Comparison of ENCODE assay signal across 11 cellular contexts in genomic region chr11:6627762-6628241, GRCh38. TPM values are rescaled to one million over a fixed set of nuclear protein-coding genes. Genes with fewer than 3 reads are reported as not detected.
DNase-seq lines count a peak whose midpoint lies in the region; ATAC-seq, FAIRE-seq and TF ChIP-seq lines count a peak whose summit lies in the region.
"Had no signal": no experiment of that assay in that cellular context is flagged by ENCODE, and none has a peak within 500 bp of the region (broad histone marks: within the 10 kb centered on the region; RNA-seq: fewer than 3 reads in every experiment).

No MANE protein-coding gene starts in this region.

- H3K4me1 Mint-ChIP-seq in activated naive CD4-positive, alpha-beta T cell treated with anti-CD3 and anti-CD28 coated beads for 36 hours (ENCODE audit: low read depth): peaks cover 19% of the 10 kb centered on the region

- H3K4me1 ChIP-seq in gastroesophageal sphincter (no peaks in the 10 kb centered on the region), thyroid gland (peaks cover 0 to 7% of the 10 kb centered on the region in 2 donors)
- H3K4me1 ChIP-seq: ascending aorta had no signal

- H3K27me3 Mint-ChIP-seq in activated naive CD4-positive, alpha-beta T cell treated with anti-CD3 and anti-CD28 coated beads for 36 hours (ENCODE audit: low read depth): no peaks in the 10 kb centered on the region

- TF ChIP-seq CTCF in GM12865 (IDR thresholded peaks at IDR 0.05; ENCODE audit: insufficient read depth, low read depth, low read length, missing control alignments) (no peak), gastroesophageal sphincter (IDR thresholded peaks at IDR 0.05) (no peak), thyroid gland (IDR thresholded peaks at IDR 0.05) (no peak)

- DNase-seq in GM12865 (ENCODE audit: low read depth) (peak; percentile 34), NCI-H510A (lab: John Stamatoyannopoulos, UW) (no peak), urothelium cell line (ENCODE audit: low spot score) (no peak), thyroid gland (no peak)
- DNase-seq in activated naive CD4-positive, alpha-beta T cell treated with anti-CD3 and anti-CD28 coated beads for 36 hours: peak; percentile 55
- DNase-seq: NCI-H2029 treated with DMSO at 0.1 percent for 48 hours had no signal

- TF ChIP-seq POLR2A in gastroesophageal sphincter (IDR thresholded peaks at IDR 0.05): no peak
- no peak for TF ChIP-seq POLR2A in thyroid gland (IDR thresholded peaks at IDR 0.05)

- no peak overlapping the region for H3K27ac ChIP-seq in gastroesophageal sphincter
- H3K27ac ChIP-seq in thyroid gland: no peak overlapping the region
- H3K27ac ChIP-seq: ascending aorta had no signal

- H3K9me3 ChIP-seq in gastroesophageal sphincter (no peaks in the 10 kb centered on the region), thyroid gland (no peaks in the 10 kb centered on the region)
- H3K9me3 ChIP-seq: ascending aorta had no signal

- no peak overlapping the region for H3K27ac Mint-ChIP-seq in activated naive CD4-positive, alpha-beta T cell treated with anti-CD3 and anti-CD28 coated beads for 36 hours

- CTCF ChIA-PET in activated naive CD4-positive, alpha-beta T cell treated with anti-CD3 and anti-CD28 coated beads for 36 hours (lab: Charles Lee): interaction anchor here (1.2 to 1.8 kb wide), 4 partner anchors 9 to 127 kb away, joined by 3 to 6 read pairs (median 4); partner anchors contain the start of genes MRPL17 and TPP1

- peak; percentile 58 for ATAC-seq in GM19328 (IDR thresholded peaks at IDR 0.05; ENCODE audit: unreplicated experiment)
- ATAC-seq in HG03097 (IDR thresholded peaks at IDR 0.05; ENCODE audit: low FRiP score, unreplicated experiment): peak; percentile 47
- ATAC-seq in gastroesophageal sphincter: no peak

- H3K27me3 ChIP-seq in gastroesophageal sphincter (no peaks in the 10 kb centered on the region), thyroid gland (no peaks in the 10 kb centered on the region)
- H3K27me3 ChIP-seq: ascending aorta had no signal

- no peaks in the 10 kb centered on the region for H3K9me3 Mint-ChIP-seq in activated naive CD4-positive, alpha-beta T cell treated with anti-CD3 and anti-CD28 coated beads for 36 hours

- TF ChIP-seq EP300 in gastroesophageal sphincter (IDR thresholded peaks at IDR 0.05): no peak

- intact Hi-C loops in activated naive CD4-positive, alpha-beta T cell treated with anti-CD3 and anti-CD28 coated beads for 36 hours (cut with micrococcal nuclease): no loop called here
- intact Hi-C loops in thyroid gland (cut with DNase I): no loop called here

- H3K4me3 Mint-ChIP-seq in activated naive CD4-positive, alpha-beta T cell treated with anti-CD3 and anti-CD28 coated beads for 36 hours: no peak overlapping the region

- no peaks in the 10 kb centered on the region for H3K36me3 Mint-ChIP-seq in activated naive CD4-positive, alpha-beta T cell treated with anti-CD3 and anti-CD28 coated beads for 36 hours (ENCODE audit: low read depth)

- no peak overlapping the region; the same call in 1 of the 2 replicates for H3K4me3 ChIP-seq in GM12865 (ENCODE audit: low read depth, low read length)
- H3K4me3 ChIP-seq in gastroesophageal sphincter: no peak overlapping the region
- H3K4me3 ChIP-seq in thyroid gland (replicated peaks in 1 of 3): no peak overlapping the region
- H3K4me3 ChIP-seq: ascending aorta had no signal

- FAIRE-seq in urothelium cell line (lab: Jason Lieb, UNC): no peak
- FAIRE-seq: D721Med had no signal

- WGBS in gastroesophageal sphincter (ENCODE audit: low coverage in 1 of 2), 2 donors: 61 to 64% methylated on average over 2 of the region's 2 CpGs
- 83 to 88% methylated on average over 2 of the region's 2 CpGs for WGBS in thyroid gland, 2 donors

- peaks cover 0 to 100% of the 10 kb centered on the region in 2 donors for H3K36me3 ChIP-seq in gastroesophageal sphincter
- H3K36me3 ChIP-seq in thyroid gland: peaks cover 0 to 3% of the 10 kb centered on the region in 2 donors

RNA-seq across cellular contexts. Expression of gene TPP1, which starts 8.6 kb away (rescaled TPM):
- 10 to 100 TPM; 25.7 to 28.5 TPM for total RNA-seq in activated naive CD4-positive, alpha-beta T cell treated with anti-CD3 and anti-CD28 coated beads for 36 hours
- total RNA-seq in gastroesophageal sphincter: 10 to 100 TPM; 67.6 to 84.4 (median 76.9) TPM
- 10 to 100 TPM; 51.3 to 97.3 (median 69.1) TPM for total RNA-seq in thyroid gland

RNA-seq across cellular contexts. Expression of gene TAF10, which starts 15.8 kb away (rescaled TPM):
- 100 to 1,000 TPM; 151 to 156 TPM for total RNA-seq in activated naive CD4-positive, alpha-beta T cell treated with anti-CD3 and anti-CD28 coated beads for 36 hours
- total RNA-seq in gastroesophageal sphincter: 10 to 100 TPM; 21.7 to 41.1 (median 35.4) TPM
- 100 to 1,000 TPM in 3 of 4 donors, 10 to 100 TPM in 1; 96.6 to 113 (median 108) TPM for total RNA-seq in thyroid gland

RNA-seq across cellular contexts. Expression of gene ILK, which starts 24.2 kb away (rescaled TPM):
- total RNA-seq in activated naive CD4-positive, alpha-beta T cell treated with anti-CD3 and anti-CD28 coated beads for 36 hours: 10 to 100 TPM; 65.2 to 65.7 TPM
- total RNA-seq in gastroesophageal sphincter: 100 to 1,000 TPM; 395 to 658 (median 466) TPM
- 100 to 1,000 TPM; 101 to 144 (median 121) TPM for total RNA-seq in thyroid gland

RNA-seq across cellular contexts. Expression of gene RRP8, which starts 24.4 kb away (rescaled TPM):
- total RNA-seq in activated naive CD4-positive, alpha-beta T cell treated with anti-CD3 and anti-CD28 coated beads for 36 hours: 10 to 100 TPM; 31.9 to 33.5 TPM
- total RNA-seq in gastroesophageal sphincter (10 to 100 TPM; 25.7 to 32.4 (median 28.1) TPM), thyroid gland (10 to 100 TPM; 12.9 to 36.7 (median 18.8) TPM)

RNA-seq across cellular contexts. Expression of gene DCHS1, which starts 27.8 kb away (rescaled TPM):
- total RNA-seq in activated naive CD4-positive, alpha-beta T cell treated with anti-CD3 and anti-CD28 coated beads for 36 hours: under 1 TPM; 0.79 to 0.88 TPM
- total RNA-seq in gastroesophageal sphincter: 10 to 100 TPM; 22.2 to 59.8 (median 37.8) TPM
- total RNA-seq in thyroid gland: 10 to 100 TPM in 1 of 4 donors, 1 to 10 TPM in 3; 5.6 to 14.4 (median 9.6) TPM

Comparison
In these comparisons a context has a peak if more than half of its experiments do, and no peak if none do; other contexts are left out.
1. DNase-seq: peak in GM12865 (single experiment) and activated naive CD4-positive, alpha-beta T cell treated with anti-CD3 and anti-CD28 coated beads for 36 hours (single experiment); none in NCI-H510A (single experiment), urothelium cell line (single experiment) and thyroid gland (0 of 2).